ENCODE assay signal across 8 cellular contexts in the genomic region with DNA sequence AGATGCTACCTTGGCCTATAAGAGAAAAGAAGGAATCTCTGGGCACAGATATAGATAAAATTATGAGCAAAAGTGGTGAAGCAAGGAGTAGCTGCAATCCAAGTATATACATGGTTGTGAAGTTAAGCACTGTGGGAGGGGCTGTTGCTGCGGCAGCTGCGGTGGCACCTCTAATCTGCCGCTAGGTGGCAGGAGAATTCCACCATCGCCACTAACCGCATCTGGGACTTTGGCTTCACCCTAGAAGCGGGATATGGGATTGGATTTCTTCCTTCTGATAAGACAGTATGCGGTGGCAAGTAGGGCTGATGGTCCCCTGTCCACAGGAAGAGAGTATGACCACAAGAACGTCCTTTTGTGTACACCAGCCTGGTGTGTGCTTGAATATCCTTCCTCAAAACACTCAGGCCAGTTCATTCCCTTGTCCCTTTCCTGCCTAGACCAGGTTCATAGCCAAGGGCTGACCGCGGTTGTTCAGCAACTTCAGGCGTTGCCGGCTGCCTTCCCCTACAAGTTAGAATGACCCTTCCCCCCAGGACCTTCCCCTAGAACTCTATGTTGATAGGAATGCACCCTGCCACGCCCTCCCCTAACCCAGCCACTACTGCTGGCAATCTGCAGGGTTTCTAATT. TPM values are rescaled to one million over a fixed set of nuclear protein-coding genes. Genes with fewer than 3 reads are reported as not detected.
A peak's percentile ranks its signal among the peaks of the same experiment; 100 is the strongest.
DNase-seq lines count a peak whose midpoint lies in the region; ATAC-seq and TF ChIP-seq lines count a peak whose summit lies in the region.

No MANE protein-coding gene starts in this region.

- peaks cover 0 to 5% (median 2%) of the 10 kb centered on the region in 4 donors for H3K4me1 ChIP-seq in transverse colon

- 21% methylated on average over 13 of the region's 13 CpGs; no CpG with 5 or more reads in 1 of the 2 donors for WGBS in transverse colon (ENCODE audit: low coverage in 1 of 2), 2 donors

- no peak overlapping the region for H3K4me3 ChIP-seq in WERI-Rb-1 (ENCODE audit: low read depth, low read length)
- H3K4me3 ChIP-seq in transverse colon = no peak overlapping the region

- no peaks in the 10 kb centered on the region for H3K9me3 ChIP-seq in WERI-Rb-1 (ENCODE audit: severe bottlenecking)
- no peaks in the 10 kb centered on the region for H3K9me3 ChIP-seq in transverse colon

- peak; percentile 49 for ATAC-seq in GM21825 (IDR thresholded peaks at IDR 0.05; ENCODE audit: unreplicated experiment)
- no peak for ATAC-seq in activated CD4-positive, CD25-positive, alpha-beta regulatory T cell treated with anti-CD3 and anti-CD28 coated beads, Interleukin-2, amount 50 U/mL, for 24 hours

- TF ChIP-seq EP300 in transverse colon (IDR thresholded peaks at IDR 0.05; ENCODE audit: low read depth) = no peak

- intact Hi-C loops in transverse colon (cut with DNase I; ENCODE audit: low total_unique reads) = loop anchor here (5.0 kb wide), 1 partner anchor 235 kb away; no protein-coding TSS in a partner anchor

- peak; percentile 33 for DNase-seq in CD1c-positive myeloid dendritic cell (ENCODE audit: extremely low spot score)
- DNase-seq in NCI-H2029 (lab: John Stamatoyannopoulos, UW) = peak; percentile 27
- peak; percentile 63 for DNase-seq in WERI-Rb-1
- peak; percentile 6 for DNase-seq in epithelial cell of prostate (ENCODE audit: low read depth, low spot score)
- DNase-seq in midbrain (lab: John Stamatoyannopoulos, UW) = peak; percentile 67
- DNase-seq in transverse colon = peak; percentile 61

- H3K27ac ChIP-seq in WERI-Rb-1 (no peak overlapping the region), epithelial cell of prostate (no peak overlapping the region), transverse colon (no peak overlapping the region)

- in situ Hi-C loops in transverse colon (cut with MboI; ENCODE audit: low pct_ligation_motif_present in 1 of 4, low pct_unique_long_range_greater_than_20kb in 1 of 4, low sequenced_read_pairs in 3 of 4) = loop anchor here (10.0 to 25.0 kb wide), 3 partner anchors 212 to 222 kb away; no protein-coding TSS in a partner anchor

- H3K36me3 ChIP-seq in WERI-Rb-1 = no peaks in the 10 kb centered on the region
- H3K36me3 ChIP-seq in transverse colon = no peaks in the 10 kb centered on the region

- H3K27me3 ChIP-seq in WERI-Rb-1 (ENCODE audit: insufficient read depth, low read depth, severe bottlenecking) (peaks cover 24% of the 10 kb centered on the region), transverse colon (peaks cover 7% of the 10 kb centered on the region)

- TF ChIP-seq POLR2A in transverse colon (IDR thresholded peaks at IDR 0.05) = no peak

- TF ChIP-seq CTCF in WERI-Rb-1 (IDR thresholded peaks at IDR 0.05; ENCODE audit: low read depth, low read length) (peak; percentile 88), transverse colon (IDR thresholded peaks at IDR 0.05) (peak; percentile 71 to 87 (median 79))

RNA-seq across cellular contexts. Expression of gene MAGEL2, which starts 5.1 kb away (rescaled TPM):
- 1 to 10 TPM in 1 of 4 donors, under 1 TPM in 2, not detected in 1; 0.14 to 4.5 (median 0.80) TPM for total RNA-seq in transverse colon

RNA-seq across cellular contexts. Expression of gene NDN, which starts 44.6 kb away (rescaled TPM):
- total RNA-seq in transverse colon = 10 to 100 TPM; 21.4 to 66.7 (median 31.1) TPM

Comparison
In these comparisons a context has a peak if more than half of its experiments do, and no peak if none do; other contexts are left out.
1. DNase-seq: peak in every context shown above with its lines; median percentile 67 in midbrain; 63 in WERI-Rb-1; 61 in transverse colon; 33 in CD1c-positive myeloid dendritic cell; 27 in NCI-H2029; 6 in epithelial cell of prostate.